In genomic region chr14:57390037-57390805, GRCh38 we compare ENCODE assay signal across 8 cellular contexts. TPM values are rescaled to one million over a fixed set of nuclear protein-coding genes. Genes with fewer than 3 reads are reported as not detected.
A peak's percentile ranks its signal among the peaks of the same experiment; 100 is the strongest.
DNase-seq lines count a peak whose midpoint lies in the region; ATAC-seq and TF ChIP-seq lines count a peak whose summit lies in the region.

TSS of gene NAA30 (plus strand) at chr14:57390586. CDS start at chr14:57390958, 372 bp downstream.

- peak; percentile 73 for ATAC-seq in GM19395 (IDR thresholded peaks at IDR 0.05; ENCODE audit: unreplicated experiment)
- ATAC-seq in HG03558 (IDR thresholded peaks at IDR 0.05; ENCODE audit: extremely low read depth, unreplicated experiment): peak; percentile 48
- peak; percentile 91 to 96 (median 92) for ATAC-seq in right lobe of liver

- H3K9me3 ChIP-seq in right lobe of liver: no peaks in the 10 kb centered on the region

- under 1% methylated on average over 12 of the region's 62 CpGs for WGBS in right lobe of liver (ENCODE audit: insufficient coverage, low coverage, low lambda C conversion rate, missing lambda C conversion rate)

- TF ChIP-seq CTCF in dorsolateral prefrontal cortex (IDR thresholded peaks at IDR 0.05 in 54 of 56, conservative IDR thresholded peaks at IDR 0.05 in 2 of 56; ENCODE audit: low read depth in 1 of 56, partially characterized antibody in 56 of 56) (peak in 21 of 56 donors; percentile 5 to 54 (median 24)), right lobe of liver (IDR thresholded peaks at IDR 0.05) (no peak)

- TF ChIP-seq POLR2A in right lobe of liver (IDR thresholded peaks at IDR 0.05): no peak

- peaks cover 0 to 22% (median 3%) of the 10 kb centered on the region in 4 donors for H3K4me1 ChIP-seq in right lobe of liver

- peak within 1 kb of the TSS; percentile 39 to 96 (median 87) for H3K27ac ChIP-seq in dorsolateral prefrontal cortex
- peak within 1 kb of the TSS; percentile 79 to 85 (median 83) for H3K27ac ChIP-seq in right lobe of liver

- no peaks in the 10 kb centered on the region for H3K36me3 ChIP-seq in right lobe of liver

- H3K4me3 ChIP-seq in dorsolateral prefrontal cortex: peak within 1 kb of the TSS; percentile 59 to 96 (median 87)
- H3K4me3 ChIP-seq in right lobe of liver: peak within 1 kb of the TSS; percentile 82 to 89 (median 87)

- intact Hi-C loops in dorsolateral prefrontal cortex (cut with DNase I) (loop anchor here in 1 of 2 donors (5.0 kb wide), 1 partner anchor 123 kb away; the partner anchor contains the start of genes AP5M1 and EXOC5), right lobe of liver (cut with DNase I) (no loop called here)

- DNase-seq in CD1c-positive myeloid dendritic cell (ENCODE audit: extremely low spot score) (peak; percentile 92), NCI-H774 (lab: John Stamatoyannopoulos, UW) (peak; percentile 78), dorsolateral prefrontal cortex (peak; percentile 64 to 90 (median 86)), right lobe of liver (peak; percentile 93 to 97 (median 95))
- DNase-seq in activated CD4-positive, alpha-beta T cell treated with anti-CD3 and anti-CD28 coated beads, Interleukin-2, amount 50 U/mL, for 4 hours: peak; percentile 92 to 93
- peak; percentile 93 for DNase-seq in stimulated activated CD4-positive, alpha-beta T cell treated with anti-CD3 and anti-CD28 coated beads, Interleukin-4, amount 100 ng/mL, for 24 hours

- H3K27me3 ChIP-seq in dorsolateral prefrontal cortex (no peaks in the 10 kb centered on the region), right lobe of liver (no peaks in the 10 kb centered on the region)

RNA-seq across cellular contexts. Expression of gene NAA30, which starts in this region (rescaled TPM):
- total RNA-seq in dorsolateral prefrontal cortex: 10 to 100 TPM; 16.6 to 44.4 (median 29.1) TPM
- 10 to 100 TPM; 10.5 to 17.1 (median 13.5) TPM for total RNA-seq in right lobe of liver

Comparison
In these comparisons a context has a peak if more than half of its experiments do, and no peak if none do; other contexts are left out.
1. Peak in every context shown above with its lines: DNase-seq, ATAC-seq, H3K4me3 ChIP-seq and H3K27ac ChIP-seq.